ENCODE assay signal across 15 cellular contexts in the genomic region with DNA sequence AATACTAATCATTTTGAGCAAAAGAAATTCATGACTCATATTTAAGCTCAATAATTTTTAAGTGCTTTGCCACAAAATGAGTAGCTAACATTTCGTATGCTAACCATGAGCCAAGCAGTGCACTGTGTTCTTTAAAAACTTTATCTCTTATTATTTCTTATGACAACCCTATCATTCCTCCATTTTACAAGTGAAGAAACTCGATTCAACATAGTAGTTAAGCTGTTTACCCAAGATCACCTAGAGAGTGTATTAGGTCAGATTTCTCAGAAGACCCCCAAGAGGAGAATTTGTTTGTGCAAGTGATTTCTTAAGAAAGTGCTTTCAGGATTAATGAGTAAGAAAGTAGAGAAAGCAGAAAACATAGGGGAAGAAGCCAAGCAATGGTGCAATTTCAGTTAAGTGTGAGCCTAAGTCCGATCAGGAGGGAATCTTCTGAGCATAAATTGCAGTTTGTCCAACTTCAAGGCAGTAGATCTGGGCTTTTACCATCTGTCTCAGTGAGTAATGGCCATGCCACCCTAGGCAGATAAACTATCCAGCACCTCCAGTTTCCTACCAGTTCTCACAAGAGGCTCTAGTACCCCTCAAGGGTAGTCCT.
DNase-seq lines count a peak whose midpoint lies in the region; ATAC-seq and TF ChIP-seq lines count a peak whose summit lies in the region.
"Had no signal": no experiment of that assay in that cellular context is flagged by ENCODE, and none has a peak within 500 bp of the region (broad histone marks: within the 10 kb centered on the region; RNA-seq: fewer than 3 reads in every experiment).

No MANE protein-coding gene starts in this region.

- no peaks in the 10 kb centered on the region for H3K27me3 ChIP-seq in right atrium auricular region
- no peaks in the 10 kb centered on the region for H3K27me3 ChIP-seq in uterus
- H3K27me3 ChIP-seq in neuronal stem cell (ENCODE audit: control insufficient read depth in 3 of 3, insufficient read depth in 3 of 3, low read depth in 1 of 3, low read length in 3 of 3) = no peaks in the 10 kb centered on the region
- H3K27me3 ChIP-seq: BLaER1 treated with 17β-estradiol and CSF1 and Interleukin-3, amounts not matched to agents 10 nM and 100 nM had no signal

- no peak overlapping the region for H3K14ac ChIP-seq in neuronal stem cell (ENCODE audit: low read length)

- no peak overlapping the region for H3K23ac ChIP-seq in neuronal stem cell (ENCODE audit: low read depth, low read length, poor library complexity)

- H4K91ac ChIP-seq in neuronal stem cell (ENCODE audit: low read depth, low read length, poor library complexity) = no peak overlapping the region

- H3K27ac ChIP-seq in right atrium auricular region (peak overlapping the region in 1 of 2 donors; percentile 23), coronary artery (peak overlapping the region; percentile 27 to 65), uterus (peak overlapping the region; percentile 46 to 47), neuronal stem cell (replicated peaks; ENCODE audit: low read length) (no peak overlapping the region)
- H3K27ac ChIP-seq: BLaER1 treated with 17β-estradiol and CSF1 and Interleukin-3, amounts not matched to agents 10 nM and 100 nM had no signal

- no peak overlapping the region for H2BK5ac ChIP-seq in neuronal stem cell (ENCODE audit: low read length)

- H3K79me1 ChIP-seq in neuronal stem cell (ENCODE audit: low read depth, low read length) = no peaks in the 10 kb centered on the region

- TF ChIP-seq CTCF in right atrium auricular region (IDR thresholded peaks at IDR 0.05) = no peak
- TF ChIP-seq CTCF in coronary artery (IDR thresholded peaks at IDR 0.05) = no peak
- no peak for TF ChIP-seq CTCF in omental fat pad (IDR thresholded peaks at IDR 0.05)
- TF ChIP-seq CTCF in uterus (IDR thresholded peaks at IDR 0.05) = no peak

- ATAC-seq in Right ventricle myocardium inferior (peak; percentile 54), omental fat pad (ENCODE audit: low FRiP score) (peak; percentile 90)

- H2BK120ac ChIP-seq in neuronal stem cell (ENCODE audit: low read depth, low read length) = no peak overlapping the region

- no peak overlapping the region for H2BK12ac ChIP-seq in neuronal stem cell (ENCODE audit: low read length)

- H3K4me3 ChIP-seq in right atrium auricular region (no peak overlapping the region), coronary artery (no peak overlapping the region), uterus (no peak overlapping the region), neuronal stem cell (ENCODE audit: low read length in 2 of 2) (no peak overlapping the region)
- H3K4me3 ChIP-seq: BLaER1 treated with 17β-estradiol and CSF1 and Interleukin-3, amounts not matched to agents 10 nM and 100 nM; HAP-1 had no signal

- no peak overlapping the region for H2BK15ac ChIP-seq in neuronal stem cell (ENCODE audit: low read length)

- no peak overlapping the region for H3K9ac ChIP-seq in neuronal stem cell (ENCODE audit: low read depth, low read length, poor library complexity)
- H3K9ac ChIP-seq: BLaER1 treated with 17β-estradiol and CSF1 and Interleukin-3, amounts not matched to agents 10 nM and 100 nM had no signal

- no peak overlapping the region for H3K18ac ChIP-seq in neuronal stem cell (ENCODE audit: low read length)

- no peak overlapping the region for H2AK5ac ChIP-seq in neuronal stem cell (ENCODE audit: low read depth, low read length)

- no peak overlapping the region for H3K4ac ChIP-seq in neuronal stem cell (ENCODE audit: low read length)

- no CpG with 5 or more reads among the region's 3 CpGs for WGBS in neuronal stem cell (ENCODE audit: extremely low coverage in 2 of 2, insufficient read length in 2 of 2, insufficient replicate concordance in 1 of 2), 2 donors

- H3K9me3 ChIP-seq in right atrium auricular region (peaks cover 0 to 10% of the 10 kb centered on the region in 2 donors), uterus (peaks cover 0 to 5% of the 10 kb centered on the region in 2 donors), neuronal stem cell (replicated peaks in 1 of 2; ENCODE audit: control insufficient read depth in 2 of 2, insufficient read depth in 1 of 2, low read depth in 1 of 2, low read length in 2 of 2) (no peaks in the 10 kb centered on the region)
- H3K9me3 ChIP-seq: HAP-1 had no signal

- TF ChIP-seq POLR2A in uterus (IDR thresholded peaks at IDR 0.05) = no peak

- DNase-seq in Right ventricle myocardium inferior (ENCODE audit: missing footprints) (no peak), right atrium auricular region (ENCODE audit: low spot score) (no peak), coronary artery (ENCODE audit: low spot score) (no peak), omental fat pad (ENCODE audit: low spot score) (no peak), uterus (no peak), NOMO-1 treated with DMSO at 0.1 percent for 48 hours (lab: John Stamatoyannopoulos, UW; ENCODE audit: unreplicated experiment) (no peak), neuronal stem cell (ENCODE audit: low spot score) (no peak)
- no peak for DNase-seq in activated T-cell treated with anti-CD3 and anti-CD28 coated beads, Interleukin-2, amount 50 U/mL, for 48 hours
- DNase-seq: 8988T; CD4-positive, CD25-positive, alpha-beta regulatory T cell; DMS53; GF-D8; GOT3 had no signal

- H3K4me1 ChIP-seq in right atrium auricular region (no peaks in the 10 kb centered on the region), uterus (peaks cover 0 to 8% of the 10 kb centered on the region in 2 donors), neuronal stem cell (ENCODE audit: control insufficient read depth in 2 of 2, insufficient read depth in 1 of 2, low read depth in 1 of 2, low read length in 2 of 2) (no peaks in the 10 kb centered on the region)
- H3K4me1 ChIP-seq: BLaER1 treated with 17β-estradiol and CSF1 and Interleukin-3, amounts not matched to agents 10 nM and 100 nM; HAP-1 had no signal

- H2AFZ ChIP-seq in neuronal stem cell (ENCODE audit: low read length) = no peak overlapping the region

- H4K8ac ChIP-seq in neuronal stem cell (ENCODE audit: low read depth, low read length) = no peak overlapping the region

- intact Hi-C loops in Right ventricle myocardium inferior (cut with DNase I) (no loop called here), uterus (cut with DNase I; ENCODE audit: low total_unique reads) (no loop called here)

- H3K4me2 ChIP-seq in neuronal stem cell (ENCODE audit: insufficient read depth, low read length, poor library complexity, severe bottlenecking) = no peak overlapping the region
- H3K4me2 ChIP-seq: BLaER1 treated with 17β-estradiol and CSF1 and Interleukin-3, amounts not matched to agents 10 nM and 100 nM had no signal

- no peaks in the 10 kb centered on the region for H3K36me3 ChIP-seq in right atrium auricular region
- no peaks in the 10 kb centered on the region for H3K36me3 ChIP-seq in uterus
- H3K36me3 ChIP-seq in neuronal stem cell (replicated peaks in 1 of 2; ENCODE audit: control insufficient read depth in 2 of 2, insufficient read depth in 2 of 2, low read length in 2 of 2) = no peaks in the 10 kb centered on the region
- H3K36me3 ChIP-seq: BLaER1 treated with 17β-estradiol and CSF1 and Interleukin-3, amounts not matched to agents 10 nM and 100 nM; HAP-1 had no signal
